In genomic region chr14:88384653-88385205, GRCh38 we compare ENCODE assay signal across 8 cellular contexts. TPM values are rescaled to one million over a fixed set of nuclear protein-coding genes. Genes with fewer than 3 reads are reported as not detected.
A peak's percentile ranks its signal among the peaks of the same experiment; 100 is the strongest.
DNase-seq lines count a peak whose midpoint lies in the region; ATAC-seq and TF ChIP-seq lines count a peak whose summit lies in the region.

No MANE protein-coding gene starts in this region.

- intact Hi-C loops in CD4-positive, alpha-beta T cell (cut with DNase I, micrococcal nuclease): loop anchor here in 1 of 2 experiments (5.0 to 10.0 kb wide), 2 partner anchors 360 to 442 kb away; no protein-coding TSS in a partner anchor

- no peaks in the 10 kb centered on the region for H3K27me3 ChIP-seq in CD4-positive, alpha-beta T cell (ENCODE audit: control insufficient read depth, insufficient read depth, low read length)
- no peaks in the 10 kb centered on the region for H3K27me3 ChIP-seq in Loucy (ENCODE audit: insufficient read depth, low read length, poor library complexity, severe bottlenecking)
- no peaks in the 10 kb centered on the region for H3K27me3 ChIP-seq in mononuclear cell (ENCODE audit: insufficient read depth, low read length)

- H3K9me3 Mint-ChIP-seq in CD4-positive, alpha-beta T cell: no peaks in the 10 kb centered on the region

- no peaks in the 10 kb centered on the region for H4K20me1 ChIP-seq in Loucy (ENCODE audit: insufficient read depth, low read length, poor library complexity, severe bottlenecking)

- CTCF ChIA-PET in CD4-positive, alpha-beta T cell (lab: Charles Lee): no interaction called here

- H3K36me3 Mint-ChIP-seq in CD4-positive, alpha-beta T cell (ENCODE audit: low read depth): peaks cover 8% of the 10 kb centered on the region

- no peaks in the 10 kb centered on the region for H3K36me3 ChIP-seq in Loucy (ENCODE audit: insufficient read depth, low read length)

- H3K27ac Mint-ChIP-seq in CD4-positive, alpha-beta T cell: peak overlapping the region; percentile 43

- H3K9ac ChIP-seq in Loucy (ENCODE audit: low read depth, low read length, poor library complexity, severe bottlenecking): peak overlapping the region; percentile 74

- DNase-seq in CD4-positive, alpha-beta T cell: no peak
- DNase-seq in cerebellar cortex (ENCODE audit: low spot score) (peak; percentile 63), middle frontal gyrus (ENCODE audit: extremely low spot score, low spot score) (no peak), HCEC 1CT (no peak)
- no peak for DNase-seq in central memory CD4-positive, alpha-beta T cell

- no peaks in the 10 kb centered on the region for H3K79me2 ChIP-seq in Loucy (ENCODE audit: insufficient read depth, low read length)

- H3K4me1 ChIP-seq in Loucy (ENCODE audit: insufficient read depth, low read length, poor library complexity, severe bottlenecking): peaks cover 17% of the 10 kb centered on the region
- H3K4me1 ChIP-seq in mononuclear cell (ENCODE audit: insufficient read depth, low read length): peaks cover 12% of the 10 kb centered on the region

- peak overlapping the region; percentile 99 for H3K4me2 ChIP-seq in Loucy (ENCODE audit: low read depth, low read length, poor library complexity, severe bottlenecking)

- H3K4me1 Mint-ChIP-seq in CD4-positive, alpha-beta T cell (ENCODE audit: low read depth): peaks cover 24% of the 10 kb centered on the region

- TF ChIP-seq CTCF in CD4-positive, alpha-beta T cell (IDR thresholded peaks at IDR 0.05): no peak
- no peak for TF ChIP-seq CTCF in Loucy (conservative IDR thresholded peaks at IDR 0.05; ENCODE audit: low read length)

- peak overlapping the region; percentile 97 for H3K4me3 Mint-ChIP-seq in CD4-positive, alpha-beta T cell

- no peak overlapping the region for H3K27ac ChIP-seq in CD4-positive, alpha-beta T cell (ENCODE audit: low read depth, low read length)

- H3F3A ChIP-seq in Loucy (ENCODE audit: low read depth): no peaks in the 10 kb centered on the region

- H3K4me3 ChIP-seq in Loucy (ENCODE audit: low read length, poor library complexity, severe bottlenecking): peak overlapping the region; percentile 81
- H3K4me3 ChIP-seq in mononuclear cell (ENCODE audit: low read length): peak overlapping the region; percentile 92

- peak overlapping the region; percentile 97 for H2AFZ ChIP-seq in Loucy (ENCODE audit: low read length)

- no peak for ATAC-seq in CD4-positive, alpha-beta T cell (ENCODE audit: poor library complexity)
- ATAC-seq in GM19324 (IDR thresholded peaks at IDR 0.05; ENCODE audit: low FRiP score, unreplicated experiment): no peak

- POLR2A ChIA-PET in CD4-positive, alpha-beta T cell (lab: Charles Lee): no interaction called here

- no peaks in the 10 kb centered on the region for H3K27me3 Mint-ChIP-seq in CD4-positive, alpha-beta T cell

- H3K9me2 ChIP-seq in Loucy (replicated peaks; ENCODE audit: low read depth, low read length): no peaks in the 10 kb centered on the region

- H3K9me3 ChIP-seq in CD4-positive, alpha-beta T cell (ENCODE audit: control insufficient read depth, low read length): no peaks in the 10 kb centered on the region
- H3K9me3 ChIP-seq in Loucy (ENCODE audit: insufficient read depth, low read depth, low read length): no peaks in the 10 kb centered on the region
- H3K9me3 ChIP-seq in mononuclear cell (ENCODE audit: low read depth, low read length): no peaks in the 10 kb centered on the region

RNA-seq across cellular contexts. Expression of gene SPATA7, which starts 0.7 kb away (rescaled TPM):
- 1 to 10 TPM; 1.2 to 1.3 TPM for total RNA-seq in CD4-positive, alpha-beta T cell
- 5.0 TPM for total RNA-seq in mononuclear cell
